ENCODE assay signal across 10 cellular contexts in the genomic region with DNA sequence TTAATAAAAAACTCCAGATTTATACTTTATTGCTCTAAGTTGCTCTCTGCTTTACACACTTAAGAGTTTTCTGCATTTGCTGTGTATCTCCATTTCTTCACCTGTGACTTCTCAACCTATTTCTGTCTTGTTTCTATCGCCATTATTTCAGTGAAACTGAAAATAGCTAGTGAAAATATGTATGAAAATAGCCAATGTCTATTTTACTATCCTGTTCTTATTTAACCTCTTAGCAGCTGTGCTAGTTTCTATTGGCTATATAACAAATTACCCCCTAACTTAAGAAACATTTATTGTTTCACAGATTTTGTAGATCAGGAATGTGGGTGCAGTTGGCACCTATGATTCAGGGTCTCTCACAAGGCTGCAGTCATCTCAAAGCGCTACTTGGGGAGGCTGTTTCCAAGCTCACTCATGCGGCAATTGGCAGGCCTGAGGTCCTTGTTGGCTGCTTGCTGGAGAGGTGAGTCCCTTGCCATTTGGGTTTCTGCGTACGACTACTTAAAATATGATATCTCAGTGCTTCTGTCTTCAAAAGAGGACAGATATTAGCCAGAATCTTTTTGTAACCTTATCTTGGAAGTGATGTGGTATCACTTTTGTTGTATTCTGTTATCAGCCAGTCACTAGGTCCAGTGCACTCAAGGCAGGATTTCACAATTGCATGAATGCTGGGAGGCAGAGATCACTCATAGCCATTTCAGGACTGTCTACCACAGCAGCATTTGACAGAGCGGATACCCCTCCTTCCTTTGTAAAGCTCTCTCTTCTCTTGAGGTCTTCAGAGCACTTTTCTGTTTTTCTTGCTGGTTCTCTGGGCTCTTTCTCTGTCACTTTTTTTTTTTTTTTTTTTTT. TPM values are rescaled to one million over a fixed set of nuclear protein-coding genes. Genes with fewer than 3 reads are reported as not detected.
DNase-seq lines count a peak whose midpoint lies in the region; ATAC-seq and TF ChIP-seq lines count a peak whose summit lies in the region.
"Had no signal": no experiment of that assay in that cellular context is flagged by ENCODE, and none has a peak within 500 bp of the region (broad histone marks: within the 10 kb centered on the region; RNA-seq: fewer than 3 reads in every experiment).

No MANE protein-coding gene starts in this region.

- no peaks in the 10 kb centered on the region for H3K27me3 Mint-ChIP-seq in activated T-helper 2 cell treated with anti-CD3 and anti-CD28 coated beads, Interferon-gamma antibody, Interleukin-2, Interleukin-4, amounts not matched to agents 10 μg/mL and 5 μg/mL and 100 μg/mL, durations not matched to agents 14 hours and 24 hours and 36 hours (ENCODE audit: low read depth)
- no peaks in the 10 kb centered on the region for H3K27me3 Mint-ChIP-seq in chondrocyte (ENCODE audit: low read depth)

- H2BK5ac ChIP-seq in neuronal stem cell (ENCODE audit: low read length) = no peak overlapping the region

- H3K27ac Mint-ChIP-seq in activated T-helper 2 cell treated with anti-CD3 and anti-CD28 coated beads, Interferon-gamma antibody, Interleukin-2, Interleukin-4, amounts not matched to agents 10 μg/mL and 5 μg/mL and 100 μg/mL, durations not matched to agents 14 hours and 24 hours and 36 hours = no peak overlapping the region
- H3K27ac Mint-ChIP-seq in chondrocyte (ENCODE audit: unreplicated experiment) = no peak overlapping the region

- H3K4me2 ChIP-seq in neuronal stem cell (ENCODE audit: insufficient read depth, low read length, poor library complexity, severe bottlenecking) = no peak overlapping the region

- no peak overlapping the region for H2BK12ac ChIP-seq in neuronal stem cell (ENCODE audit: low read length)

- H3K36me3 ChIP-seq in neuronal stem cell (replicated peaks in 1 of 2; ENCODE audit: control insufficient read depth in 2 of 2, insufficient read depth in 2 of 2, low read length in 2 of 2) = peaks cover 0 to 5% of the 10 kb centered on the region in 2 donors

- H4K8ac ChIP-seq in neuronal stem cell (ENCODE audit: low read depth, low read length) = no peak overlapping the region

- DNase-seq in amniotic epithelial cell (ENCODE audit: low read depth) (peak; percentile 77), neuronal stem cell (ENCODE audit: low spot score) (no peak), NCI-H510A treated with DMSO at 0.1 percent for 48 hours (lab: John Stamatoyannopoulos, UW) (no peak), medulla oblongata (ENCODE audit: extremely low spot score) (no peak), chondrocyte (ENCODE audit: low spot score) (no peak)
- no peak for DNase-seq in activated T-helper 2 cell treated with anti-CD3 and anti-CD28 coated beads, Interferon-gamma antibody, Interleukin-2, Interleukin-4, amounts not matched to agents 10 μg/mL and 5 μg/mL and 100 μg/mL, durations not matched to agents 14 hours and 24 hours and 36 hours (ENCODE audit: low spot score)
- DNase-seq: DMS53, T-helper 2 cell had no signal

- peaks cover 11% of the 10 kb centered on the region for H3K36me3 Mint-ChIP-seq in activated T-helper 2 cell treated with anti-CD3 and anti-CD28 coated beads, Interferon-gamma antibody, Interleukin-2, Interleukin-4, amounts not matched to agents 10 μg/mL and 5 μg/mL and 100 μg/mL, durations not matched to agents 14 hours and 24 hours and 36 hours (ENCODE audit: low read depth)
- peaks cover 3% of the 10 kb centered on the region for H3K36me3 Mint-ChIP-seq in chondrocyte (ENCODE audit: low read depth)

- no peak overlapping the region for H3K14ac ChIP-seq in neuronal stem cell (ENCODE audit: low read length)

- H3K9me3 Mint-ChIP-seq in activated T-helper 2 cell treated with anti-CD3 and anti-CD28 coated beads, Interferon-gamma antibody, Interleukin-2, Interleukin-4, amounts not matched to agents 10 μg/mL and 5 μg/mL and 100 μg/mL, durations not matched to agents 14 hours and 24 hours and 36 hours = no peaks in the 10 kb centered on the region
- no peaks in the 10 kb centered on the region for H3K9me3 Mint-ChIP-seq in chondrocyte (ENCODE audit: low read depth)

- ATAC-seq in GM18873 (IDR thresholded peaks at IDR 0.05; ENCODE audit: low FRiP score, unreplicated experiment) = peak; percentile 63
- ATAC-seq in HG02870 (IDR thresholded peaks at IDR 0.05; ENCODE audit: unreplicated experiment) = peak; percentile 58

- H3K79me1 ChIP-seq in neuronal stem cell (ENCODE audit: low read depth, low read length) = no peaks in the 10 kb centered on the region

- no peak overlapping the region for H4K91ac ChIP-seq in neuronal stem cell (ENCODE audit: low read depth, low read length, poor library complexity)

- no peak overlapping the region for H2AFZ ChIP-seq in neuronal stem cell (ENCODE audit: low read length)

- no peak overlapping the region for H3K23ac ChIP-seq in neuronal stem cell (ENCODE audit: low read depth, low read length, poor library complexity)

- no peak overlapping the region for H2BK15ac ChIP-seq in neuronal stem cell (ENCODE audit: low read length)

- no peak overlapping the region for H2AK5ac ChIP-seq in neuronal stem cell (ENCODE audit: low read depth, low read length)

- no peak overlapping the region for H3K4me3 Mint-ChIP-seq in activated T-helper 2 cell treated with anti-CD3 and anti-CD28 coated beads, Interferon-gamma antibody, Interleukin-2, Interleukin-4, amounts not matched to agents 10 μg/mL and 5 μg/mL and 100 μg/mL, durations not matched to agents 14 hours and 24 hours and 36 hours (ENCODE audit: low read depth)
- no peak overlapping the region for H3K4me3 Mint-ChIP-seq in chondrocyte (ENCODE audit: unreplicated experiment)

- peaks cover 9% of the 10 kb centered on the region for H3K4me1 Mint-ChIP-seq in activated T-helper 2 cell treated with anti-CD3 and anti-CD28 coated beads, Interferon-gamma antibody, Interleukin-2, Interleukin-4, amounts not matched to agents 10 μg/mL and 5 μg/mL and 100 μg/mL, durations not matched to agents 14 hours and 24 hours and 36 hours (ENCODE audit: low read depth)
- peaks cover 32% of the 10 kb centered on the region for H3K4me1 Mint-ChIP-seq in chondrocyte (ENCODE audit: low read depth)

- H3K4ac ChIP-seq in neuronal stem cell (ENCODE audit: low read length) = no peak overlapping the region

- H3K27ac ChIP-seq in neuronal stem cell (replicated peaks; ENCODE audit: low read length) = no peak overlapping the region

- H3K4me1 ChIP-seq in neuronal stem cell (ENCODE audit: control insufficient read depth in 2 of 2, insufficient read depth in 1 of 2, low read depth in 1 of 2, low read length in 2 of 2) = peaks cover 0 to under 1% of the 10 kb centered on the region in 2 donors

- no peak overlapping the region for H2BK120ac ChIP-seq in neuronal stem cell (ENCODE audit: low read depth, low read length)

- intact Hi-C loops in activated T-helper 2 cell treated with anti-CD3 and anti-CD28 coated beads, Interferon-gamma antibody, Interleukin-2, Interleukin-4, amounts not matched to agents 10 μg/mL and 5 μg/mL and 100 μg/mL, durations not matched to agents 14 hours and 24 hours and 36 hours (cut with micrococcal nuclease) = no loop called here

- H3K27me3 ChIP-seq in neuronal stem cell (ENCODE audit: control insufficient read depth in 3 of 3, insufficient read depth in 3 of 3, low read depth in 1 of 3, low read length in 3 of 3) = no peaks in the 10 kb centered on the region

- H3K18ac ChIP-seq in neuronal stem cell (ENCODE audit: low read length) = peak overlapping the region; percentile 5

- no peak for TF ChIP-seq CTCF in chondrocyte (IDR thresholded peaks at IDR 0.05)

- no peak overlapping the region for H3K9ac ChIP-seq in neuronal stem cell (ENCODE audit: low read depth, low read length, poor library complexity)

- no peaks in the 10 kb centered on the region for H3K9me3 ChIP-seq in neuronal stem cell (replicated peaks in 1 of 2; ENCODE audit: control insufficient read depth in 2 of 2, insufficient read depth in 1 of 2, low read depth in 1 of 2, low read length in 2 of 2)

- H3K4me3 ChIP-seq in neuronal stem cell (ENCODE audit: low read length in 2 of 2) = no peak overlapping the region

- WGBS in neuronal stem cell (ENCODE audit: extremely low coverage in 2 of 2, insufficient read length in 2 of 2, insufficient replicate concordance in 1 of 2), 2 donors = no CpG with 5 or more reads among the region's 6 CpGs

RNA-seq across cellular contexts. Expression of gene ERC1, which starts 7.2 kb away (rescaled TPM):
- polyA plus RNA-seq in neuronal stem cell (2013, experiment 1 of 2) = 5.3 TPM
- 5.2 TPM for polyA plus RNA-seq in neuronal stem cell (2013, experiment 2 of 2)
- total RNA-seq in activated T-helper 2 cell treated with anti-CD3 and anti-CD28 coated beads, Interferon-gamma antibody, Interleukin-2, Interleukin-4, amounts not matched to agents 10 μg/mL and 5 μg/mL and 100 μg/mL, durations not matched to agents 14 hours and 24 hours and 36 hours = 37.5 and 42.6 TPM in 2 replicates
- 79.3 to 102 TPM (median 83.6 TPM) in 3 replicates for total RNA-seq in chondrocyte

RNA-seq across cellular contexts. Expression of gene RAD52, which starts 48.8 kb away (rescaled TPM):
- polyA plus RNA-seq in neuronal stem cell (2013, experiment 1 of 2) = 12.7 TPM
- polyA plus RNA-seq in neuronal stem cell (2013, experiment 2 of 2) = 14.3 TPM
- 14.5 and 15.3 TPM in 2 replicates for total RNA-seq in activated T-helper 2 cell treated with anti-CD3 and anti-CD28 coated beads, Interferon-gamma antibody, Interleukin-2, Interleukin-4, amounts not matched to agents 10 μg/mL and 5 μg/mL and 100 μg/mL, durations not matched to agents 14 hours and 24 hours and 36 hours
- total RNA-seq in chondrocyte = 9.6 to 13.0 TPM (median 9.9 TPM) in 3 replicates
